Comparison of ENCODE assay signal across 8 cellular contexts in genomic region chr10:122462533-122463465, GRCh38. TPM values are rescaled to one million over a fixed set of nuclear protein-coding genes. Genes with fewer than 3 reads are reported as not detected.
DNase-seq lines count a peak whose midpoint lies in the region; ATAC-seq, FAIRE-seq and TF ChIP-seq lines count a peak whose summit lies in the region.

No MANE protein-coding gene starts in this region.

- H3K4me3 ChIP-seq in A549 (peak overlapping the region; percentile 82), MG63 (peak overlapping the region; percentile 61), ectodermal cell (ENCODE audit: insufficient read depth, low read depth, low read length) (peak overlapping the region; percentile 40), tibial artery (peak overlapping the region; percentile 85 to 95)

- no peak; a peak in 1 of 6 replicates for ATAC-seq in A549

- H3K4me1 ChIP-seq in A549 (peaks cover 8% of the 10 kb centered on the region), ectodermal cell (ENCODE audit: control insufficient read depth, insufficient read depth, low read length) (peaks cover 12% of the 10 kb centered on the region), tibial artery (peaks cover 0 to 52% (median 28%) of the 10 kb centered on the region in 4 donors)

- POLR2A ChIA-PET in A549 (lab: Yijun Ruan, JAX): no interaction called here

- no peak for TF ChIP-seq EP300 in A549 (IDR thresholded peaks at IDR 0.05)

- CTCF ChIA-PET in A549 (lab: Yijun Ruan, JAX): interaction anchor here (1.1 to 1.3 kb wide), 2 partner anchors 8 to 21 kb away, joined by 3 read pairs; no protein-coding TSS in a partner anchor

- H3K9me3 ChIP-seq in A549: no peaks in the 10 kb centered on the region
- no peaks in the 10 kb centered on the region for H3K9me3 ChIP-seq in MG63
- H3K9me3 ChIP-seq in ectodermal cell (ENCODE audit: control insufficient read depth, low read length): no peaks in the 10 kb centered on the region
- no peaks in the 10 kb centered on the region for H3K9me3 ChIP-seq in tibial artery

- TF ChIP-seq RAD21 in A549 (conservative IDR thresholded peaks at IDR 0.05 in 1 of 2, IDR thresholded peaks at IDR 0.05 in 1 of 2): no peak

- TF ChIP-seq POLR2A in A549 (IDR thresholded peaks at IDR 0.05; ENCODE audit: low read length): no peak

- H3K27ac ChIP-seq in A549 (peak overlapping the region; percentile 88 to 96; a peak in 5 of 6 replicates), ectodermal cell (ENCODE audit: insufficient read depth, low read depth, low read length, poor library complexity, severe bottlenecking) (no peak overlapping the region), tibial artery (peak overlapping the region; percentile 93 to 94)

- H3K4me2 ChIP-seq in A549: peak overlapping the region; percentile 100

- no peak for FAIRE-seq in A549 (lab: Jason Lieb, UNC)

- intact Hi-C loops in tibial artery (cut with DNase I; ENCODE audit: low total_unique reads): loop anchor here (2.0 kb wide), 1 partner anchor 32 kb away; no protein-coding TSS in a partner anchor

- H3K27me3 ChIP-seq in MG63 (no peaks in the 10 kb centered on the region), ectodermal cell (ENCODE audit: control insufficient read depth, insufficient read depth, low read length, poor library complexity, severe bottlenecking) (peaks cover 78% of the 10 kb centered on the region), tibial artery (no peaks in the 10 kb centered on the region)

- H3K36me3 ChIP-seq in MG63: no peaks in the 10 kb centered on the region
- H3K36me3 ChIP-seq in ectodermal cell (ENCODE audit: control insufficient read depth, insufficient read depth, low read length): no peaks in the 10 kb centered on the region
- no peaks in the 10 kb centered on the region for H3K36me3 ChIP-seq in tibial artery

- WGBS in A549 (ENCODE audit: missing lambda C conversion rate): 84% methylated on average over 47 of the region's 47 CpGs
- 19% methylated on average over 47 of the region's 47 CpGs for WGBS in ectodermal cell, 2 experiments

- no peak for TF ChIP-seq CTCF in A549 (IDR thresholded peaks at IDR 0.05)
- TF ChIP-seq CTCF in tibial artery (IDR thresholded peaks at IDR 0.05): no peak

- DNase-seq in A549 (ENCODE audit: low read depth in 1 of 2, low spot score in 1 of 2) (no peak), MG63 (peak; percentile 64), medulla oblongata (ENCODE audit: extremely low spot score) (peak; percentile 65), tibial artery (peak; percentile 79 to 88), SW480 (ENCODE audit: low spot score) (no peak), NCI-H2196 treated with DMSO at 0.1 percent for 48 hours (lab: John Stamatoyannopoulos, UW; ENCODE audit: unreplicated experiment) (no peak)
- no peak for DNase-seq in activated effector memory CD4-positive, alpha-beta T cell treated with anti-CD3 and anti-CD28 coated beads, Interleukin-2, amount 50 U/mL, for 16 hours

TF ChIP-seq in A549, 52 proteins besides CTCF, POLR2A, EP300 and RAD21:
- TF ChIP-seq NR3C1 (IDR thresholded peaks at IDR 0.05): no peak
- TF ChIP-seq SMC3 (IDR thresholded peaks at IDR 0.05): no peak
- TF ChIP-seq FOSL2 (IDR thresholded peaks at IDR 0.05): no peak
- TF ChIP-seq FOSL2 (CRISPR knock-in tag; IDR thresholded peaks at IDR 0.05): no peak
- no peak for TF ChIP-seq SREBF2 (IDR thresholded peaks at IDR 0.05)
- no peak for TF ChIP-seq PBX3 (IDR thresholded peaks at IDR 0.05)
- TF ChIP-seq EHF (CRISPR knock-in tag; IDR thresholded peaks at IDR 0.05): no peak
- TF ChIP-seq JUNB (IDR thresholded peaks at IDR 0.05): no peak
- TF ChIP-seq TP53 (CRISPR knock-in tag; IDR thresholded peaks at IDR 0.05): no peak
- TF ChIP-seq CHD4 (IDR thresholded peaks at IDR 0.05; ENCODE audit: borderline replicate concordance): no peak
- TF ChIP-seq ZNF302 (CRISPR knock-in tag; IDR thresholded peaks at IDR 0.05): no peak
- TF ChIP-seq ZFP36 (IDR thresholded peaks at IDR 0.05; ENCODE audit: borderline replicate concordance, partially characterized antibody): no peak
- TF ChIP-seq E2F6 (IDR thresholded peaks at IDR 0.05; ENCODE audit: borderline replicate concordance, low read depth): no peak
- TF ChIP-seq RNF2 (IDR thresholded peaks at IDR 0.05; ENCODE audit: borderline replicate concordance, low read depth): no peak
- TF ChIP-seq USF2 (IDR thresholded peaks at IDR 0.05): no peak
- TF ChIP-seq MAZ (IDR thresholded peaks at IDR 0.05; ENCODE audit: borderline replicate concordance, low read depth, low read length): no peak
- no peak for TF ChIP-seq CHD2 (IDR thresholded peaks at IDR 0.05; ENCODE audit: low read length, partially characterized antibody)
- TF ChIP-seq NPAS2 (CRISPR knock-in tag; IDR thresholded peaks at IDR 0.05; ENCODE audit: borderline replicate concordance): no peak
- TF ChIP-seq RARB (CRISPR knock-in tag; IDR thresholded peaks at IDR 0.05): no peak
- TF ChIP-seq RFX5 (IDR thresholded peaks at IDR 0.05): no peak
- no peak for TF ChIP-seq BCL3 (IDR thresholded peaks at IDR 0.05)

RNA-seq across cellular contexts. Expression of gene HTRA1, which starts 1.4 kb away (rescaled TPM):
- polyA plus RNA-seq in A549 (2011; rRNA removed) (65.6 and 92.3 TPM in 2 replicates), A549 (2017; fragmentation: RNase III; extraction: RNeasy Plus Mini Kit Qiagen cat#74134 plus additional on column Dnase treatment) (31.9 to 51.5 TPM (median 50.7 TPM) in 3 replicates)
- 20.2 and 25.5 TPM in 2 replicates for polyA plus RNA-seq in A549 (2012; cell fraction: cytosol; rRNA removed)
- 17.3 and 28.3 TPM in 2 replicates for polyA plus RNA-seq in A549 (2012; cell fraction: nucleus; rRNA removed)
- 19.0 and 20.6 TPM in 2 replicates for polyA minus RNA-seq in A549 (2011; rRNA and poly(A)+ RNA removed)
- total RNA-seq in MG63 (2014; rRNA removed; shearing (Covaris generic); ENCODE audit: low replicate concordance): 26.0 and 40.8 TPM in 2 replicates
- 10.6 TPM for polyA plus RNA-seq in ectodermal cell (2013, experiment 1 of 4)
- 11.7 TPM for polyA plus RNA-seq in ectodermal cell (2013, experiment 2 of 4)
- 12.8 TPM for polyA plus RNA-seq in ectodermal cell (2013, experiment 3 of 4)
- polyA plus RNA-seq in ectodermal cell (2013, experiment 4 of 4): 13.5 TPM

RNA-seq across cellular contexts. Expression of gene ARMS2, which starts 8.3 kb away (rescaled TPM):
- polyA plus RNA-seq in A549 (2011; rRNA removed): not detected in 2 replicates
- 0.05 TPM in 1 of 2 replicates, not detected in the other for polyA plus RNA-seq in A549 (2012; cell fraction: cytosol; rRNA removed)
- not detected in 2 replicates for polyA plus RNA-seq in A549 (2012; cell fraction: nucleus; rRNA removed)
- not detected in 3 replicates for polyA plus RNA-seq in A549 (2017; fragmentation: RNase III; extraction: RNeasy Plus Mini Kit Qiagen cat#74134 plus additional on column Dnase treatment)
- not detected in 2 replicates for polyA minus RNA-seq in A549 (2011; rRNA and poly(A)+ RNA removed)
- total RNA-seq in MG63 (2014; rRNA removed; shearing (Covaris generic); ENCODE audit: low replicate concordance): not detected in 2 replicates
- polyA plus RNA-seq in ectodermal cell (2013, experiment 1 of 4): not detected
- not detected for polyA plus RNA-seq in ectodermal cell (2013, experiment 2 of 4)
- polyA plus RNA-seq in ectodermal cell (2013, experiment 3 of 4): not detected
- polyA plus RNA-seq in ectodermal cell (2013, experiment 4 of 4): not detected

Comparison
In these comparisons a context has a peak if more than half of its experiments do, and no peak if none do; other contexts are left out.
1. DNase-seq: peak in MG63 (single experiment), medulla oblongata (single experiment) and tibial artery (2 of 2); none in A549 (0 of 2), activated effector memory CD4-positive, alpha-beta T cell treated with anti-CD3 and anti-CD28 coated beads, Interleukin-2, amount 50 U/mL, for 16 hours (single experiment), SW480 (single experiment) and NCI-H2196 treated with DMSO at 0.1 percent for 48 hours (single experiment).
2. H3K4me3 ChIP-seq: peak in every context shown above with its lines; median percentile 90 in tibial artery; 82 in A549; 61 in MG63; 40 in ectodermal cell.